In genomic region chr11:2803186-2804057, GRCh38 we compare ENCODE assay signal across 13 cellular contexts.
DNase-seq lines count a peak whose midpoint lies in the region; ATAC-seq and TF ChIP-seq lines count a peak whose summit lies in the region.
"Had no signal": no experiment of that assay in that cellular context is flagged by ENCODE, and none has a peak within 500 bp of the region (broad histone marks: within the 10 kb centered on the region; RNA-seq: fewer than 3 reads in every experiment).

No MANE protein-coding gene starts in this region.

- H2BK120ac ChIP-seq in trophoblast cell (ENCODE audit: insufficient read depth, low read length, poor library complexity): no peak overlapping the region

- TF ChIP-seq CTCF in mammary epithelial cell (conservative IDR thresholded peaks at IDR 0.05 in 1 of 2, IDR thresholded peaks at IDR 0.05 in 1 of 2; ENCODE audit: extremely low read depth in 1 of 2, insufficient read depth in 1 of 2, low read depth in 1 of 2, low read length in 2 of 2) (no peak), lung (IDR thresholded peaks at IDR 0.05; ENCODE audit: control extremely low read depth, extremely low read depth) (no peak), tibial artery (IDR thresholded peaks at IDR 0.05) (no peak), Calu3 (IDR thresholded peaks at IDR 0.05; ENCODE audit: unreplicated experiment) (no peak)

- H3K36me3 Mint-ChIP-seq in Calu3 (ENCODE audit: insufficient read depth, unreplicated experiment): no peaks in the 10 kb centered on the region

- intact Hi-C loops in mammary epithelial cell (cut with micrococcal nuclease) (no loop called here), tibial artery (cut with DNase I; ENCODE audit: low total_unique reads) (no loop called here), Calu3 (cut with micrococcal nuclease; ENCODE audit: unreplicated experiment) (no loop called here)

- no peak overlapping the region for H4K91ac ChIP-seq in trophoblast cell (ENCODE audit: low read depth, low read length)

- H3K27me3 ChIP-seq in mammary epithelial cell (ENCODE audit: insufficient read depth, low read length): peaks cover 8% of the 10 kb centered on the region
- H3K27me3 ChIP-seq in lung (ENCODE audit: control insufficient read depth, insufficient read depth): no peaks in the 10 kb centered on the region
- peaks cover 0 to 36% of the 10 kb centered on the region in 2 donors for H3K27me3 ChIP-seq in tibial artery
- no peaks in the 10 kb centered on the region for H3K27me3 ChIP-seq in trophoblast cell (ENCODE audit: insufficient read depth, low read length)

- 18% methylated on average over 9 of the region's 20 CpGs for WGBS in mammary epithelial cell (ENCODE audit: low coverage, missing lambda C conversion rate)
- 84 to 91% methylated on average over 20 of the region's 20 CpGs for WGBS in lung, 2 donors
- WGBS in trophoblast cell (ENCODE audit: extremely low coverage, insufficient coverage, insufficient read length): no CpG with 5 or more reads among the region's 20 CpGs

- CTCF ChIA-PET in mammary epithelial cell (lab: Charles Lee; ENCODE audit: low non-redundant PET): no interaction called here
- CTCF ChIA-PET in Calu3 (lab: Charles Lee): no interaction called here

- no peak overlapping the region for H4K8ac ChIP-seq in trophoblast cell (ENCODE audit: low read depth, low read length)

- no peaks in the 10 kb centered on the region for H4K20me1 ChIP-seq in mammary epithelial cell (ENCODE audit: insufficient read depth, low read length)

- H3K4me3 Mint-ChIP-seq in Calu3 (ENCODE audit: low read depth, unreplicated experiment): no peak overlapping the region

- H3K9ac ChIP-seq in mammary epithelial cell (ENCODE audit: insufficient read depth, low read length) (no peak overlapping the region), trophoblast cell (ENCODE audit: low read length) (no peak overlapping the region)

- H3K27ac Mint-ChIP-seq in Calu3 (ENCODE audit: unreplicated experiment): no peak overlapping the region

- peaks cover 5% of the 10 kb centered on the region for H3K79me1 ChIP-seq in trophoblast cell (ENCODE audit: low read length)

- no peak overlapping the region for H3K4me3 ChIP-seq in mammary epithelial cell (replicated peaks in 1 of 3; ENCODE audit: insufficient read depth in 1 of 3, low read depth in 2 of 3, low read length in 3 of 3)
- no peak overlapping the region for H3K4me3 ChIP-seq in lung
- no peak overlapping the region for H3K4me3 ChIP-seq in tibial artery
- no peak overlapping the region for H3K4me3 ChIP-seq in trophoblast cell (ENCODE audit: low read depth, low read length)
- H3K4me3 ChIP-seq: HAP-1 had no signal

- peaks cover 6% of the 10 kb centered on the region for H3K9me3 Mint-ChIP-seq in Calu3 (ENCODE audit: low read depth, unreplicated experiment)

- H2BK5ac ChIP-seq in trophoblast cell (ENCODE audit: low read depth, low read length, poor library complexity): no peak overlapping the region

- H3K4me1 Mint-ChIP-seq in Calu3 (ENCODE audit: low read depth, unreplicated experiment): no peaks in the 10 kb centered on the region

- H3K4me1 ChIP-seq in mammary epithelial cell (ENCODE audit: insufficient read depth, low read length): peaks cover 15% of the 10 kb centered on the region
- peaks cover 7 to 20% of the 10 kb centered on the region in 2 donors for H3K4me1 ChIP-seq in lung (ENCODE audit: control insufficient read depth in 2 of 2, insufficient read depth in 2 of 2, low read length in 2 of 2)
- H3K4me1 ChIP-seq in tibial artery: peaks cover 0 to 20% (median 7%) of the 10 kb centered on the region in 4 donors
- H3K4me1 ChIP-seq in trophoblast cell (ENCODE audit: control insufficient read depth in 1 of 2, insufficient read depth in 2 of 2, low read length in 2 of 2): peaks cover 15 to 24% of the 10 kb centered on the region in 2 experiments

- H4K12ac ChIP-seq in trophoblast cell (ENCODE audit: low read depth, low read length): no peak overlapping the region

- H3K4me2 ChIP-seq in mammary epithelial cell (ENCODE audit: insufficient read depth, low read depth, low read length) (peak overlapping the region; percentile 56), trophoblast cell (ENCODE audit: low read length) (no peak overlapping the region)

- H3K27me3 Mint-ChIP-seq in Calu3 (ENCODE audit: unreplicated experiment): peaks cover 47% of the 10 kb centered on the region

- H3K27ac ChIP-seq in mammary epithelial cell (ENCODE audit: insufficient read depth, low read depth, low read length) (no peak overlapping the region), lung (ENCODE audit: low read depth in 1 of 2, low read length in 1 of 2) (no peak overlapping the region), tibial artery (no peak overlapping the region), trophoblast cell (ENCODE audit: low read depth, low read length) (no peak overlapping the region)
- H3K27ac ChIP-seq: brain microvascular endothelial cell had no signal

- dilution Hi-C loops in mammary epithelial cell (cut with HindIII; ENCODE audit: low sequenced_read_pairs): no loop called here

- DNase-seq in activated gamma-delta T cell treated with Interleukin-2 at 50 U/mL for 16 hours (peak; percentile 1), activated gamma-delta T cell (lab: John Stamatoyannopoulos, UW) (no peak), mammary epithelial cell (peak; percentile 45), lung (ENCODE audit: low spot score) (peak; percentile 26), tibial artery (peak; percentile 15 to 57), G401 (ENCODE audit: low spot score) (no peak), Calu3 (no peak), trophoblast cell (no peak)
- DNase-seq: brain microvascular endothelial cell; NCI-H2029; NK-92 treated with Interleukin-12 subunit alpha and Interleukin-12 subunit beta, amount 100 ng/mL, for 24 hours; nucleus accumbens had no signal

- no peak overlapping the region for H3K4ac ChIP-seq in trophoblast cell (ENCODE audit: low read depth, low read length)

- H3K18ac ChIP-seq in trophoblast cell (ENCODE audit: low read length): no peak overlapping the region

- H2AFZ ChIP-seq in mammary epithelial cell (ENCODE audit: low read depth, low read length): peak overlapping the region; percentile 31
- H2AFZ ChIP-seq in trophoblast cell (ENCODE audit: insufficient read depth, low read length, poor library complexity): no peak overlapping the region

- no peak overlapping the region for H3K14ac ChIP-seq in trophoblast cell (ENCODE audit: low read length)

- no peak for ATAC-seq in lung (ENCODE audit: insufficient read depth, low FRiP score)

- no peaks in the 10 kb centered on the region for H3K36me3 ChIP-seq in mammary epithelial cell (ENCODE audit: insufficient read depth, low read length)
- H3K36me3 ChIP-seq in lung (ENCODE audit: control insufficient read depth in 2 of 2, insufficient read depth in 2 of 2, low read length in 2 of 2): no peaks in the 10 kb centered on the region
- H3K36me3 ChIP-seq in tibial artery: no peaks in the 10 kb centered on the region
- no peaks in the 10 kb centered on the region for H3K36me3 ChIP-seq in trophoblast cell (ENCODE audit: control insufficient read depth in 1 of 2, insufficient read depth in 2 of 2, low read length in 2 of 2)
- H3K36me3 ChIP-seq: brain microvascular endothelial cell, HAP-1 had no signal

- H2BK12ac ChIP-seq in trophoblast cell (ENCODE audit: low read length): no peak overlapping the region

- no TSS peak for BruUV-seq in mammary epithelial cell (replicated peaks; lab: Mats Ljungman, UMichigan)
- no TSS peak for BruUV-seq in Calu3 (replicated peaks; lab: Mats Ljungman, UMichigan)

- in situ Hi-C loops in mammary epithelial cell (cut with MboI; ENCODE audit: low sequenced_read_pairs in 2 of 2) (no loop called here), G401 (cut with HindIII; ENCODE audit: low sequenced_read_pairs) (no loop called here)

- H3K79me2 ChIP-seq in mammary epithelial cell (ENCODE audit: insufficient read depth, low read length) (no peaks in the 10 kb centered on the region), trophoblast cell (ENCODE audit: control insufficient read depth, insufficient read depth, low read length, poor library complexity) (no peaks in the 10 kb centered on the region)

- H3K9me3 ChIP-seq in mammary epithelial cell (replicated peaks; ENCODE audit: insufficient read depth, low read length) (no peaks in the 10 kb centered on the region), lung (ENCODE audit: control insufficient read depth in 2 of 2, insufficient read depth in 1 of 2, low read length in 1 of 2) (peaks cover 0 to 4% of the 10 kb centered on the region in 2 donors), tibial artery (no peaks in the 10 kb centered on the region), trophoblast cell (ENCODE audit: insufficient read depth, low read depth, low read length) (peaks cover 10% of the 10 kb centered on the region)
- H3K9me3 ChIP-seq: HAP-1 had no signal

- H2AK5ac ChIP-seq in trophoblast cell (ENCODE audit: low read length): no peak overlapping the region

- no peak overlapping the region for H3K23ac ChIP-seq in trophoblast cell (ENCODE audit: low read length)

Comparison
In these comparisons a context has a peak if more than half of its experiments do, and no peak if none do; other contexts are left out.
1. DNase-seq: peak in activated gamma-delta T cell treated with Interleukin-2 at 50 U/mL for 16 hours (single experiment), mammary epithelial cell (single experiment), lung (single experiment) and tibial artery (2 of 2); none in activated gamma-delta T cell (single experiment), G401 (single experiment), Calu3 (single experiment) and trophoblast cell (0 of 2).